ENCODE assay signal across 1 cellular context in genomic region chr9:135085830-135086546, GRCh38.
TF ChIP-seq lines count a peak whose summit lies in the region.

No MANE protein-coding gene starts in this region.

TF ChIP-seq in HepG2, 621 proteins besides CTCF, POLR2A, EP300 and RAD21 (continued from another document and continues in another):
- TF ChIP-seq POGK (CRISPR knock-in tag; conservative IDR thresholded peaks at IDR 0.05) = peak; percentile 79
- peak; percentile 73 for TF ChIP-seq ZNF574 (CRISPR knock-in tag; IDR thresholded peaks at IDR 0.05)
- TF ChIP-seq ZNF891 (CRISPR knock-in tag; IDR thresholded peaks at IDR 0.05) = no peak
- TF ChIP-seq PRPF4 (IDR thresholded peaks at IDR 0.05; ENCODE audit: low read depth, low read length, poor library complexity, severe bottlenecking) = no peak
- TF ChIP-seq HOXA3 (CRISPR knock-in tag; IDR thresholded peaks at IDR 0.05) = peak; percentile 68
- TF ChIP-seq ZNF597 (CRISPR knock-in tag; IDR thresholded peaks at IDR 0.05) = no peak
- TF ChIP-seq ZNF878 (CRISPR knock-in tag; IDR thresholded peaks at IDR 0.05) = peak; percentile 83; the same call in 1 of the 2 replicates
- TF ChIP-seq RBM39 (IDR thresholded peaks at IDR 0.05; ENCODE audit: low read depth, low read length, poor library complexity, severe bottlenecking) = peak; percentile 32
- TF ChIP-seq STAT5B (CRISPR knock-in tag; IDR thresholded peaks at IDR 0.05) = no peak
- 0 out of 2 replicates have a peak, but pooled peaks have one; percentile 67 for TF ChIP-seq ZFP90 (CRISPR knock-in tag; IDR thresholded peaks at IDR 0.05; ENCODE audit: borderline replicate concordance)
- peak; percentile 68; the same call in 1 of the 2 replicates for TF ChIP-seq HNF4A (CRISPR knock-in tag; IDR thresholded peaks at IDR 0.05)
- TF ChIP-seq ZBTB1 (CRISPR knock-in tag; IDR thresholded peaks at IDR 0.05; ENCODE audit: borderline replicate concordance) = no peak
- TF ChIP-seq ZNF546 (CRISPR knock-in tag; conservative IDR thresholded peaks at IDR 0.05) = no peak
- no peak for TF ChIP-seq NBN (conservative IDR thresholded peaks at IDR 0.05)
- TF ChIP-seq PRDM4 (CRISPR knock-in tag; IDR thresholded peaks at IDR 0.05; ENCODE audit: borderline replicate concordance) = no peak
- TF ChIP-seq SP1 (IDR thresholded peaks at IDR 0.05) = no peak
- TF ChIP-seq SP1 (CRISPR knock-in tag; IDR thresholded peaks at IDR 0.05) = no peak
- peak; percentile 87 for TF ChIP-seq SKI (IDR thresholded peaks at IDR 0.05; ENCODE audit: partially characterized antibody)
- TF ChIP-seq HNRNPK (IDR thresholded peaks at IDR 0.05; ENCODE audit: low read depth, low read length, poor library complexity, severe bottlenecking) = no peak
- no peak for TF ChIP-seq SP4 (CRISPR knock-in tag; IDR thresholded peaks at IDR 0.05)
- 0 out of 2 replicates have a peak, but pooled peaks have one; percentile 39 for TF ChIP-seq WIZ (CRISPR knock-in tag; IDR thresholded peaks at IDR 0.05)
- TF ChIP-seq ZNF781 (CRISPR knock-in tag; IDR thresholded peaks at IDR 0.05; ENCODE audit: borderline replicate concordance, not compliant biosample characterization) = peak; percentile 30
- TF ChIP-seq LCORL (IDR thresholded peaks at IDR 0.05) = no peak
- peak; percentile 80 for TF ChIP-seq LCORL (CRISPR knock-in tag; IDR thresholded peaks at IDR 0.05)
- TF ChIP-seq ZXDC (CRISPR knock-in tag; IDR thresholded peaks at IDR 0.05) = no peak
- TF ChIP-seq SUZ12 (IDR thresholded peaks at IDR 0.05; ENCODE audit: low read depth, low read length) = no peak
- peak; percentile 78 for TF ChIP-seq CCDC6 (CRISPR knock-in tag; IDR thresholded peaks at IDR 0.05)
- no peak for TF ChIP-seq ZBTB7A (CRISPR knock-in tag; IDR thresholded peaks at IDR 0.05)
- peak; percentile 47; the same call in 1 of the 2 replicates for TF ChIP-seq ZSCAN29 (CRISPR knock-in tag; conservative IDR thresholded peaks at IDR 0.05)
- peak; percentile 82; the same call in 1 of the 2 replicates for TF ChIP-seq HMGXB3 (CRISPR knock-in tag; IDR thresholded peaks at IDR 0.05; ENCODE audit: borderline replicate concordance)
- TF ChIP-seq FOXO1 (CRISPR knock-in tag; IDR thresholded peaks at IDR 0.05) = peak; percentile 85
- TF ChIP-seq ATF6 (CRISPR knock-in tag; conservative IDR thresholded peaks at IDR 0.05) = no peak
- peak; percentile 49 to 67; a peak in 2 of 4 replicates for TF ChIP-seq HMGXB4 (CRISPR knock-in tag; IDR thresholded peaks at IDR 0.05; ENCODE audit: borderline replicate concordance in 1 of 2, low read depth in 1 of 2)
- no peak for TF ChIP-seq NFE2L1 (CRISPR knock-in tag; IDR thresholded peaks at IDR 0.05; ENCODE audit: borderline replicate concordance)
- no peak for TF ChIP-seq TIGD3 (CRISPR knock-in tag; IDR thresholded peaks at IDR 0.05; ENCODE audit: borderline replicate concordance)
- no peak for TF ChIP-seq POLR2G (IDR thresholded peaks at IDR 0.05; ENCODE audit: low read depth, low read length)
- 0 out of 2 replicates have a peak, but pooled peaks have one; percentile 51 for TF ChIP-seq MXD4 (CRISPR knock-in tag; IDR thresholded peaks at IDR 0.05)
- TF ChIP-seq ZNF761 (CRISPR knock-in tag; conservative IDR thresholded peaks at IDR 0.05) = 0 out of 2 replicates have a peak, but pooled peaks have one; percentile 37
- TF ChIP-seq NCOA5 (CRISPR knock-in tag; IDR thresholded peaks at IDR 0.05) = no peak
- TF ChIP-seq FOSL1 (CRISPR knock-in tag; IDR thresholded peaks at IDR 0.05; ENCODE audit: borderline replicate concordance) = no peak
